In the genomic region with DNA sequence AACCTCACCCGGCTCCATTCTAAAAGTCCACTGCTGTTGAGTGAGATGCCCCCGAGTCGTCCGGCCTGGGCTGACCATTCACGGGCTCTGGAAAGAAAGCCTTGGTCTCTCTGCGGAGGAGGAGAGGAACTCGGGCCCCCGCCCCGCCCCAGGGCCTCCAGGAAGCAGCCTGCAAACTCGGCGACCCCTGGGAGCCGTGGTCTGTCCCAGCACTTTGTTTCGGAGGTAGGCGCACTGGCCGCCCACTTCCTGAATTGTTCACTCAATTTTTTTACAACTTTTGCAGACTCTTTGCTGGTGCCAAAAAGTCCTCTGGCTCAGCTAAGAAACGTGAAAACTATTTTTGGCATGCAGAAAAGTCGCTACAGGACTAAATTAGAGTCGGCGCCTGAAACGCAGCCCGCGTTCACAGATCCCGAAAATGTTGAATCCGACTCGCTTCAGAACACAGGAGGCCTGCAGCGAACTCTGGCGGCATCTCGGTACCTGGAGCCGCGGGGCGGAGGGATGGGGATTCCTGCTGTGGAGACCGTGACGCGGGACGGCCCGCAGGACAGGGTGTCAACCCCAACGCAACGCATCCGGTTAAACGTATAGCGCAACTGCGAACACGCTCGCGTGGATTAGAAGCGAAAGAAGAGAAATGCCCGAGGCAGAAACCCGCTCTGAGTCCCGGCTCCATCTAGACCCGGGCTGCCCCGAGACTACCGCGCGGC, we compare ENCODE assay signal across 8 cellular contexts. TPM values are rescaled to one million over a fixed set of nuclear protein-coding genes. Genes with fewer than 3 reads are reported as not detected.
DNase-seq lines count a peak whose midpoint lies in the region; ATAC-seq, FAIRE-seq and TF ChIP-seq lines count a peak whose summit lies in the region.

No MANE protein-coding gene starts in this region.

- no peaks in the 10 kb centered on the region for H3K36me3 ChIP-seq in vagina

- intact Hi-C loops in vagina (cut with DNase I) = loop anchor here (5.0 kb wide), 1 partner anchor 91 kb away; no protein-coding TSS in a partner anchor

- peaks cover 0 to 5% of the 10 kb centered on the region in 2 donors for H3K4me1 Mint-ChIP-seq in natural killer cell treated with Interleukin-12 subunit alpha and Interleukin-12 subunit beta and Interleukin-15 and Interleukin-18, amount 100 ng/mL, for 72 hours (ENCODE audit: low read depth in 2 of 2)

- TF ChIP-seq CTCF in vagina (IDR thresholded peaks at IDR 0.05) = peak in 1 of 3 experiments; percentile 1

- H3K27me3 ChIP-seq in vagina = no peaks in the 10 kb centered on the region

- H3K36me3 Mint-ChIP-seq in natural killer cell treated with Interleukin-12 subunit alpha and Interleukin-12 subunit beta and Interleukin-15 and Interleukin-18, amount 100 ng/mL, for 72 hours = no peaks in the 10 kb centered on the region

- H3K9me3 ChIP-seq in vagina = no peaks in the 10 kb centered on the region

- FAIRE-seq in frontal cortex (lab: Jason Lieb, UNC) = no peak

- peak overlapping the region; percentile 90 for H3K27ac ChIP-seq in vagina

- peak overlapping the region; percentile 72 to 88 for H3K4me3 ChIP-seq in vagina

- H3K4me1 ChIP-seq in vagina = peaks cover 27% of the 10 kb centered on the region

- peak; percentile 44 for DNase-seq in activated CD4-positive, alpha-beta T cell treated with anti-CD3 and anti-CD28 coated beads for 48 hours
- no peak for DNase-seq in activated CD4-positive, alpha-beta T cell treated with anti-CD3 and anti-CD28 coated beads for 1 hour
- DNase-seq in activated T-cell treated with anti-CD3 and anti-CD28 coated beads, Interleukin-2, amount 50 U/mL, for 48 hours = peak; percentile 44 to 45
- DNase-seq in frontal cortex (ENCODE audit: low spot score in 2 of 2) (peak; percentile 66 to 71), vagina (ENCODE audit: extremely low spot score in 2 of 2) (peak in 1 of 2 donors; percentile 90)
- DNase-seq in natural killer cell treated with Interleukin-12 subunit alpha and Interleukin-12 subunit beta and Interleukin-15 and Interleukin-18, amount 100 ng/mL, for 72 hours (ENCODE audit: low spot score) = no peak

- no peak for TF ChIP-seq POLR2A in vagina (IDR thresholded peaks at IDR 0.05)

- peaks cover 24 to 25% of the 10 kb centered on the region in 2 donors for H3K27me3 Mint-ChIP-seq in natural killer cell treated with Interleukin-12 subunit alpha and Interleukin-12 subunit beta and Interleukin-15 and Interleukin-18, amount 100 ng/mL, for 72 hours

- no peaks in the 10 kb centered on the region for H3K9me3 Mint-ChIP-seq in natural killer cell treated with Interleukin-12 subunit alpha and Interleukin-12 subunit beta and Interleukin-15 and Interleukin-18, amount 100 ng/mL, for 72 hours

- H3K4me3 Mint-ChIP-seq in natural killer cell treated with Interleukin-12 subunit alpha and Interleukin-12 subunit beta and Interleukin-15 and Interleukin-18, amount 100 ng/mL, for 72 hours = peak overlapping the region; percentile 65

- peak; percentile 37 to 58 for ATAC-seq in natural killer cell treated with Interleukin-12 subunit alpha and Interleukin-12 subunit beta and Interleukin-15 and Interleukin-18, amount 100 ng/mL, for 72 hours
- ATAC-seq in GM19397 (IDR thresholded peaks at IDR 0.05; ENCODE audit: unreplicated experiment) (no peak), GM19324 (IDR thresholded peaks at IDR 0.05; ENCODE audit: low FRiP score, unreplicated experiment) (no peak)

- H3K27ac Mint-ChIP-seq in natural killer cell treated with Interleukin-12 subunit alpha and Interleukin-12 subunit beta and Interleukin-15 and Interleukin-18, amount 100 ng/mL, for 72 hours = no peak overlapping the region

RNA-seq across cellular contexts. Expression of a gene that starts 1.5 kb away (rescaled TPM):
- 21.6 TPM for total RNA-seq in frontal cortex
- 1 to 10 TPM; 3.4 to 3.6 TPM for total RNA-seq in natural killer cell treated with Interleukin-12 subunit alpha and Interleukin-12 subunit beta and Interleukin-15 and Interleukin-18, amount 100 ng/mL, for 72 hours
- 33.6 TPM for total RNA-seq in vagina

Comparison
In these comparisons a context has a peak if more than half of its experiments do, and no peak if none do; other contexts are left out.
1. DNase-seq: peak in activated CD4-positive, alpha-beta T cell treated with anti-CD3 and anti-CD28 coated beads for 48 hours (single experiment), activated T-cell treated with anti-CD3 and anti-CD28 coated beads, Interleukin-2, amount 50 U/mL, for 48 hours (2 of 2) and frontal cortex (2 of 2); none in activated CD4-positive, alpha-beta T cell treated with anti-CD3 and anti-CD28 coated beads for 1 hour (single experiment) and natural killer cell treated with Interleukin-12 subunit alpha and Interleukin-12 subunit beta and Interleukin-15 and Interleukin-18, amount 100 ng/mL, for 72 hours (single experiment).
2. ATAC-seq: peak in natural killer cell treated with Interleukin-12 subunit alpha and Interleukin-12 subunit beta and Interleukin-15 and Interleukin-18, amount 100 ng/mL, for 72 hours (2 of 2); none in GM19397 (single experiment) and GM19324 (single experiment).